In genomic region chr1:109163549-109163948, GRCh38 we compare ENCODE assay signal across 1 cellular context.
TF ChIP-seq lines count a peak whose summit lies in the region.

No MANE protein-coding gene starts in this region.

TF ChIP-seq in GM23338, 12 proteins besides CTCF, POLR2A, EP300 and RAD21 (continued from another document):
- no peak for TF ChIP-seq ZNF462 (CRISPR knock-in tag; IDR thresholded peaks at IDR 0.05)
